ENCODE assay signal across 10 cellular contexts in genomic region chr21:46515109-46515508, GRCh38. TPM values are rescaled to one million over a fixed set of nuclear protein-coding genes. Genes with fewer than 3 reads are reported as not detected.
DNase-seq lines count a peak whose midpoint lies in the region; ATAC-seq and TF ChIP-seq lines count a peak whose summit lies in the region.
"Had no signal": no experiment of that assay in that cellular context is flagged by ENCODE, and none has a peak within 500 bp of the region (broad histone marks: within the 10 kb centered on the region; RNA-seq: fewer than 3 reads in every experiment).

No MANE protein-coding gene starts in this region.

- H3K9me3 ChIP-seq in esophagus squamous epithelium (no peaks in the 10 kb centered on the region), neural progenitor cell (ENCODE audit: low read depth) (peaks cover 6% of the 10 kb centered on the region)

- peak overlapping the region in 3 of 4 donors; percentile 47 to 82 (median 68) for H3K27ac ChIP-seq in esophagus squamous epithelium
- no peak overlapping the region for H3K27ac ChIP-seq in neural progenitor cell

- intact Hi-C loops in esophagus squamous epithelium (cut with DNase I) = no loop called here
- intact Hi-C loops in natural killer cell (cut with micrococcal nuclease) = no loop called here

- H3F3A ChIP-seq in neural progenitor cell (ENCODE audit: low read depth) = no peaks in the 10 kb centered on the region

- H3K36me3 ChIP-seq in esophagus squamous epithelium = peaks cover 5 to 61% (median 11%) of the 10 kb centered on the region in 3 donors
- peaks cover 16% of the 10 kb centered on the region for H3K36me3 ChIP-seq in neural progenitor cell

- H3K4me1 Mint-ChIP-seq in natural killer cell = peaks cover 25 to 51% of the 10 kb centered on the region in 2 donors
- no peaks in the 10 kb centered on the region for H3K4me1 Mint-ChIP-seq in neural progenitor cell
- H3K4me1 Mint-ChIP-seq: WTC11 had no signal

- ATAC-seq in natural killer cell = peak; percentile 46 to 77 (median 60)
- no peak for ATAC-seq in GM18498 (IDR thresholded peaks at IDR 0.05; ENCODE audit: unreplicated experiment)
- no peak for ATAC-seq in GM21381 (IDR thresholded peaks at IDR 0.05; ENCODE audit: unreplicated experiment)
- ATAC-seq: WTC11 had no signal

- H3K36me3 Mint-ChIP-seq in natural killer cell = no peaks in the 10 kb centered on the region
- peaks cover 66% of the 10 kb centered on the region for H3K36me3 Mint-ChIP-seq in neural progenitor cell

- H3K4me3 ChIP-seq in esophagus squamous epithelium = no peak overlapping the region
- H3K4me3 ChIP-seq in neural progenitor cell = no peak overlapping the region

- DNase-seq in Daoy (ENCODE audit: low read depth) = peak; percentile 35
- peak; percentile 62 for DNase-seq in RPMI8226
- DNase-seq in esophagus squamous epithelium (lab: John Stamatoyannopoulos, UW) = no peak
- DNase-seq in natural killer cell = no peak
- DNase-seq in neural progenitor cell (ENCODE audit: low spot score) = no peak
- DNase-seq in retina = no peak
- DNase-seq: NCI-H1417 treated with DMSO at 0.1 percent for 48 hours had no signal

- H3K9me3 Mint-ChIP-seq in natural killer cell = peaks cover 0 to 2% of the 10 kb centered on the region in 2 donors
- peaks cover 22% of the 10 kb centered on the region for H3K9me3 Mint-ChIP-seq in neural progenitor cell

- H3K4me3 Mint-ChIP-seq in natural killer cell = peak overlapping the region; percentile 49
- H3K4me3 Mint-ChIP-seq in neural progenitor cell = no peak overlapping the region
- H3K4me3 Mint-ChIP-seq: WTC11 had no signal

- H3K27ac Mint-ChIP-seq in natural killer cell = peak overlapping the region; percentile 81 to 88
- no peak overlapping the region for H3K27ac Mint-ChIP-seq in neural progenitor cell
- H3K27ac Mint-ChIP-seq: WTC11 had no signal

- no peaks in the 10 kb centered on the region for H3K27me3 Mint-ChIP-seq in natural killer cell (ENCODE audit: low read depth in 2 of 2)
- H3K27me3 Mint-ChIP-seq in neural progenitor cell (ENCODE audit: insufficient read depth, low read depth) = peaks cover 6% of the 10 kb centered on the region

- H3K4me2 ChIP-seq in neural progenitor cell = no peak overlapping the region

- 3 to 9% methylated on average over 2 of the region's 2 CpGs for WGBS in esophagus squamous epithelium, 2 donors

- H3K4me1 ChIP-seq in esophagus squamous epithelium (peaks cover 7 to 37% (median 11%) of the 10 kb centered on the region in 3 donors), neural progenitor cell (no peaks in the 10 kb centered on the region)

- TF ChIP-seq CTCF in esophagus squamous epithelium (IDR thresholded peaks at IDR 0.05) (no peak), natural killer cell (IDR thresholded peaks at IDR 0.05) (no peak), neural progenitor cell (IDR thresholded peaks at IDR 0.05) (no peak)

- no peaks in the 10 kb centered on the region for H3K27me3 ChIP-seq in esophagus squamous epithelium
- no peaks in the 10 kb centered on the region for H3K27me3 ChIP-seq in neural progenitor cell

- H3K79me2 ChIP-seq in neural progenitor cell (ENCODE audit: low read depth) = no peaks in the 10 kb centered on the region

- no peak overlapping the region for H3K9ac ChIP-seq in neural progenitor cell

- no peak for TF ChIP-seq POLR2A in esophagus squamous epithelium (IDR thresholded peaks at IDR 0.05)

- H4K20me1 ChIP-seq in neural progenitor cell (ENCODE audit: low read depth) = no peaks in the 10 kb centered on the region

- no peak overlapping the region for H2AFZ ChIP-seq in neural progenitor cell (replicated peaks)

RNA-seq across cellular contexts. Expression of gene DIP2A, which starts 56.4 kb away (rescaled TPM):
- total RNA-seq in Daoy (2014; rRNA removed; shearing (Covaris generic)) = 11.5 and 16.4 TPM in 2 replicates
- total RNA-seq in esophagus squamous epithelium (10 to 100 TPM; 16.7 to 40.3 (median 33.0) TPM), natural killer cell (100 to 1,000 TPM; 166 to 308 (median 170) TPM), neural progenitor cell (ENCODE audit: low replicate concordance) (50.7 and 54.1 TPM in 2 replicates)

Comparison
In these comparisons a context has a peak if more than half of its experiments do, and no peak if none do; other contexts are left out.
1. DNase-seq: peak in Daoy (single experiment) and RPMI8226 (single experiment); none in esophagus squamous epithelium (single experiment), natural killer cell (single experiment), neural progenitor cell (single experiment) and retina (single experiment).
2. ATAC-seq: peak in natural killer cell (3 of 3); none in GM18498 (single experiment) and GM21381 (single experiment).